8 cellular contexts compared by ENCODE assay signal in genomic region chr2:169573160-169573973, GRCh38. TPM values are rescaled to one million over a fixed set of nuclear protein-coding genes. Genes with fewer than 3 reads are reported as not detected.
DNase-seq lines count a peak whose midpoint lies in the region; ATAC-seq and TF ChIP-seq lines count a peak whose summit lies in the region.

FASTKD1 (minus strand) TSS chr2:169573865; CDS start chr2:169572029, 1,836 bp downstream.

- peak; percentile 100 for ATAC-seq in CD4-positive, CD25-positive, alpha-beta regulatory T cell (ENCODE audit: low read depth in 2 of 2)
- ATAC-seq in GM19455 (IDR thresholded peaks at IDR 0.05; ENCODE audit: unreplicated experiment): peak; percentile 99

- H3K9me3 Mint-ChIP-seq in CD4-positive, CD25-positive, alpha-beta regulatory T cell: no peaks in the 10 kb centered on the region

- TF ChIP-seq CTCF in HL-60 (IDR thresholded peaks at IDR 0.05; ENCODE audit: insufficient read depth, low read length): no peak

- no peaks in the 10 kb centered on the region for H3K27me3 ChIP-seq in CD4-positive, CD25-positive, alpha-beta regulatory T cell (ENCODE audit: control insufficient read depth, insufficient read depth, low read length)
- H3K27me3 ChIP-seq in HL-60 (ENCODE audit: insufficient read depth, poor library complexity, severe bottlenecking): no peaks in the 10 kb centered on the region

- peak within 1 kb of the TSS; percentile 72 for H3K27ac ChIP-seq in CD4-positive, CD25-positive, alpha-beta regulatory T cell (ENCODE audit: insufficient read depth, low read length, poor library complexity, severe bottlenecking)
- H3K27ac ChIP-seq in HL-60 (replicated peaks): peak within 1 kb of the TSS; percentile 72

- H3K4me3 Mint-ChIP-seq in CD4-positive, CD25-positive, alpha-beta regulatory T cell: peak within 1 kb of the TSS; percentile 94 to 96 (median 95)

- DNase-seq in CD4-positive, CD25-positive, alpha-beta regulatory T cell: peak; percentile 81 to 92 (median 84)
- DNase-seq in HL-60 (ENCODE audit: low read depth in 1 of 2, low spot score in 1 of 2) (peak; percentile 81 to 96), NK-92 (lab: John Stamatoyannopoulos, UW; ENCODE audit: unreplicated experiment) (peak; percentile 29), medulla oblongata (ENCODE audit: extremely low spot score) (peak; percentile 97)
- peak; percentile 70 to 74 for DNase-seq in activated CD8-positive, alpha-beta memory T cell treated with anti-CD3 and anti-CD28 coated beads for 1 hour (ENCODE audit: extremely low read depth in 1 of 2, low read depth in 1 of 2)
- peak; percentile 81 for DNase-seq in effector CD8-positive, alpha-beta T cell (lab: John Stamatoyannopoulos, UW)
- peak; percentile 76 for DNase-seq in stimulated activated CD8-positive, alpha-beta memory T cell treated with anti-CD3 and anti-CD28 coated beads, Interleukin-12 subunit alpha, Interleukin-12 subunit beta, amount 100 ng/mL, for 1 hour (ENCODE audit: low read depth)

- H3K36me3 ChIP-seq in CD4-positive, CD25-positive, alpha-beta regulatory T cell (ENCODE audit: control insufficient read depth, insufficient read depth, low read length): peaks cover 3% of the 10 kb centered on the region

- no peaks in the 10 kb centered on the region for H3K27me3 Mint-ChIP-seq in CD4-positive, CD25-positive, alpha-beta regulatory T cell

- peaks cover 13% of the 10 kb centered on the region for H3K4me1 ChIP-seq in CD4-positive, CD25-positive, alpha-beta regulatory T cell (ENCODE audit: control insufficient read depth, insufficient read depth, low read length, poor library complexity, severe bottlenecking)

- H3K4me3 ChIP-seq in CD4-positive, CD25-positive, alpha-beta regulatory T cell (ENCODE audit: low read depth, low read length): peak within 1 kb of the TSS; percentile 94
- H3K4me3 ChIP-seq in HL-60 (replicated peaks; ENCODE audit: insufficient read depth, low read length): peak within 1 kb of the TSS; percentile 92

- H3K4me1 Mint-ChIP-seq in CD4-positive, CD25-positive, alpha-beta regulatory T cell: peaks cover 15 to 27% (median 16%) of the 10 kb centered on the region in 4 donors

- H3K9me3 ChIP-seq in CD4-positive, CD25-positive, alpha-beta regulatory T cell (ENCODE audit: control insufficient read depth in 2 of 2, low read length in 2 of 2): no peaks in the 10 kb centered on the region

- H3K27ac Mint-ChIP-seq in CD4-positive, CD25-positive, alpha-beta regulatory T cell: peak within 1 kb of the TSS; percentile 87 to 98 (median 97)

- H3K36me3 Mint-ChIP-seq in CD4-positive, CD25-positive, alpha-beta regulatory T cell: no peaks in the 10 kb centered on the region

RNA-seq across cellular contexts. Expression of gene FASTKD1, which starts in this region (rescaled TPM):
- total RNA-seq in CD4-positive, CD25-positive, alpha-beta regulatory T cell: 23.2 TPM
- polyA plus RNA-seq in CD4-positive, CD25-positive, alpha-beta regulatory T cell: 10 to 100 TPM in 3 of 4 donors, 1 to 10 TPM in 1; 7.3 to 16.0 (median 14.6) TPM

Comparison
In these comparisons a context has a peak if more than half of its experiments do, and no peak if none do; other contexts are left out.
1. Peak in every context shown above with its lines: DNase-seq, ATAC-seq, H3K4me3 ChIP-seq and H3K27ac ChIP-seq.
2. DNase-seq: peak in every context shown above with its lines; median percentile 97 in medulla oblongata; 88 in HL-60; 84 in CD4-positive, CD25-positive, alpha-beta regulatory T cell; 81 in effector CD8-positive, alpha-beta T cell; 76 in stimulated activated CD8-positive, alpha-beta memory T cell treated with anti-CD3 and anti-CD28 coated beads, Interleukin-12 subunit alpha, Interleukin-12 subunit beta, amount 100 ng/mL, for 1 hour; 72 in activated CD8-positive, alpha-beta memory T cell treated with anti-CD3 and anti-CD28 coated beads for 1 hour; 29 in NK-92.